ENCODE assay signal across 22 cellular contexts in genomic region chr6:52598824-52599190, GRCh38. TPM values are rescaled to one million over a fixed set of nuclear protein-coding genes. Genes with fewer than 3 reads are reported as not detected.
DNase-seq lines count a peak whose midpoint lies in the region; ATAC-seq, FAIRE-seq and TF ChIP-seq lines count a peak whose summit lies in the region.
"Had no signal": no experiment of that assay in that cellular context is flagged by ENCODE, and none has a peak within 500 bp of the region (broad histone marks: within the 10 kb centered on the region; RNA-seq: fewer than 3 reads in every experiment).

No MANE protein-coding gene starts in this region.

- H3K27me3 Mint-ChIP-seq in GM23338 (ENCODE audit: insufficient read depth, low read depth, poor library complexity) = peaks cover 8% of the 10 kb centered on the region
- H3K27me3 Mint-ChIP-seq in CD4-positive, alpha-beta memory T cell = peaks cover 3 to 5% of the 10 kb centered on the region in 2 donors
- H3K27me3 Mint-ChIP-seq: activated CD8-positive, alpha-beta T cell treated with anti-CD3 and anti-CD28 coated beads for 36 hours; activated naive CD8-positive, alpha-beta T cell treated with anti-CD3 and anti-CD28 coated beads for 36 hours; CD4-positive, CD25-positive, alpha-beta regulatory T cell had no signal

- H3K4me3 ChIP-seq in GM23338 (no peak overlapping the region), OCI-LY1 (ENCODE audit: low read depth, low read length, poor library complexity, severe bottlenecking) (no peak overlapping the region), endothelial cell of umbilical vein (replicated peaks in 1 of 3; ENCODE audit: insufficient read depth in 1 of 3, low read depth in 1 of 3, low read length in 3 of 3) (no peak overlapping the region), skeletal muscle satellite cell (ENCODE audit: low read length) (no peak overlapping the region), left lung (no peak overlapping the region)
- H3K4me3 ChIP-seq in CD4-positive, alpha-beta memory T cell (ENCODE audit: low read length in 2 of 2) = no peak overlapping the region
- H3K4me3 ChIP-seq: HAP-1, SJCRH30 had no signal

- H3K4me3 Mint-ChIP-seq in GM23338 = no peak overlapping the region
- no peak overlapping the region for H3K4me3 Mint-ChIP-seq in CD4-positive, alpha-beta memory T cell
- H3K4me3 Mint-ChIP-seq: activated CD8-positive, alpha-beta T cell treated with anti-CD3 and anti-CD28 coated beads for 36 hours; activated naive CD8-positive, alpha-beta T cell treated with anti-CD3 and anti-CD28 coated beads for 36 hours; CD4-positive, CD25-positive, alpha-beta regulatory T cell; T-cell had no signal

- H3K4me2 ChIP-seq in GM23338 (no peak overlapping the region), OCI-LY1 (ENCODE audit: low read length) (peak overlapping the region; percentile 6; the same call in 1 of the 2 replicates), endothelial cell of umbilical vein (ENCODE audit: insufficient read depth, low read length) (no peak overlapping the region), skeletal muscle satellite cell (ENCODE audit: low read length) (peak overlapping the region; percentile 13)

- H3K4me1 ChIP-seq in GM23338 (ENCODE audit: insufficient read depth) = no peaks in the 10 kb centered on the region; the same call in 1 of the 2 replicates
- peaks cover 78% of the 10 kb centered on the region for H3K4me1 ChIP-seq in OCI-LY1 (ENCODE audit: insufficient read depth, low read length, severe bottlenecking)
- H3K4me1 ChIP-seq in endothelial cell of umbilical vein (ENCODE audit: control insufficient read depth, extremely low read depth, insufficient read depth, low read length) = peaks cover 39% of the 10 kb centered on the region
- H3K4me1 ChIP-seq in skeletal muscle satellite cell (ENCODE audit: control insufficient read depth, insufficient read depth, low read length) = peaks cover 65% of the 10 kb centered on the region
- peaks cover 11 to 35% of the 10 kb centered on the region in 2 donors for H3K4me1 ChIP-seq in left lung
- H3K4me1 ChIP-seq in CD4-positive, alpha-beta memory T cell (ENCODE audit: insufficient read depth, low read length) = no peaks in the 10 kb centered on the region

- H3K9me2 ChIP-seq in GM23338 (ENCODE audit: insufficient read depth) (no peaks in the 10 kb centered on the region), OCI-LY1 (ENCODE audit: low read depth, low read length) (no peaks in the 10 kb centered on the region)

- ATAC-seq in GM23338 = no peak
- no peak for ATAC-seq in left lung

- BruUV-seq in endothelial cell of umbilical vein (replicated peaks; lab: Mats Ljungman, UMichigan) = no TSS peak

- POLR2A ChIA-PET in endothelial cell of umbilical vein (lab: Charles Lee) = no interaction called here
- POLR2A ChIA-PET in CD4-positive, alpha-beta memory T cell (lab: Charles Lee; ENCODE audit: partially characterized antibody) = interaction anchor here (0.6 kb wide), 1 partner anchor 57 kb away, joined by 3 read pairs; no protein-coding TSS in a partner anchor

- H2AFZ ChIP-seq in GM23338 (peak overlapping the region; percentile 26; the same call in 1 of the 2 replicates), OCI-LY1 (ENCODE audit: low read length) (no peak overlapping the region), endothelial cell of umbilical vein (ENCODE audit: low read depth, low read length) (peak overlapping the region; percentile 68)

- H3K79me2 ChIP-seq in GM23338 (replicated peaks; ENCODE audit: insufficient read depth) = no peaks in the 10 kb centered on the region
- no peaks in the 10 kb centered on the region for H3K79me2 ChIP-seq in OCI-LY1 (ENCODE audit: insufficient read depth, low read length)
- H3K79me2 ChIP-seq in endothelial cell of umbilical vein (ENCODE audit: control insufficient read depth, insufficient read depth, low read length) = no peaks in the 10 kb centered on the region

- peaks cover 22% of the 10 kb centered on the region for H3K4me1 Mint-ChIP-seq in GM23338
- H3K4me1 Mint-ChIP-seq in CD4-positive, alpha-beta memory T cell = peaks cover 0 to 7% (median 4%) of the 10 kb centered on the region in 4 donors

- H3K9me1 ChIP-seq in endothelial cell of umbilical vein (replicated peaks; ENCODE audit: control insufficient read depth, extremely low read depth, insufficient read depth, low read length) = no peaks in the 10 kb centered on the region

- peak overlapping the region; percentile 85; the same call in 1 of the 2 replicates for H3K27ac Mint-ChIP-seq in GM23338
- no peak overlapping the region for H3K27ac Mint-ChIP-seq in CD4-positive, alpha-beta memory T cell
- H3K27ac Mint-ChIP-seq: activated CD8-positive, alpha-beta T cell treated with anti-CD3 and anti-CD28 coated beads for 36 hours; activated naive CD8-positive, alpha-beta T cell treated with anti-CD3 and anti-CD28 coated beads for 36 hours; CD4-positive, CD25-positive, alpha-beta regulatory T cell; T-cell had no signal

- H3K27me3 ChIP-seq in GM23338 (ENCODE audit: insufficient read depth) (no peaks in the 10 kb centered on the region), OCI-LY1 (ENCODE audit: insufficient read depth, low read length) (no peaks in the 10 kb centered on the region), endothelial cell of umbilical vein (ENCODE audit: control insufficient read depth in 2 of 2, insufficient read depth in 2 of 2, low read length in 2 of 2) (no peaks in the 10 kb centered on the region), skeletal muscle satellite cell (ENCODE audit: control insufficient read depth, insufficient read depth, low read length) (no peaks in the 10 kb centered on the region), left lung (no peaks in the 10 kb centered on the region)
- H3K27me3 ChIP-seq in CD4-positive, alpha-beta memory T cell (ENCODE audit: insufficient read depth, low read length) = no peaks in the 10 kb centered on the region
- H3K27me3 ChIP-seq: ascending aorta, esophagus muscularis mucosa, SJCRH30 had no signal

- H3K9me3 ChIP-seq in OCI-LY1 (ENCODE audit: low read length) (no peaks in the 10 kb centered on the region), endothelial cell of umbilical vein (replicated peaks; ENCODE audit: control insufficient read depth, insufficient read depth, low read length) (no peaks in the 10 kb centered on the region), skeletal muscle satellite cell (replicated peaks; ENCODE audit: low read length) (no peaks in the 10 kb centered on the region), left lung (no peaks in the 10 kb centered on the region)
- H3K9me3 ChIP-seq in CD4-positive, alpha-beta memory T cell (ENCODE audit: control insufficient read depth in 1 of 2, low read length in 2 of 2) = no peaks in the 10 kb centered on the region
- H3K9me3 ChIP-seq: ascending aorta, esophagus muscularis mucosa, HAP-1, SJCRH30, thoracic aorta had no signal

- TF ChIP-seq CTCF in GM23338 (conservative IDR thresholded peaks at IDR 0.05; ENCODE audit: low read depth in 2 of 2) = no peak
- no peak for TF ChIP-seq CTCF in OCI-LY1 (IDR thresholded peaks at IDR 0.05; ENCODE audit: low read length)
- TF ChIP-seq CTCF in endothelial cell of umbilical vein (IDR thresholded peaks at IDR 0.05; ENCODE audit: extremely low read depth in 1 of 2, insufficient read depth in 1 of 2, low read depth in 1 of 2, low read length in 2 of 2) = no peak
- TF ChIP-seq CTCF in left lung (IDR thresholded peaks at IDR 0.05) = no peak

- H3K36me3 ChIP-seq in GM23338 (ENCODE audit: insufficient read depth) (no peaks in the 10 kb centered on the region), OCI-LY1 (ENCODE audit: insufficient read depth, low read length) (no peaks in the 10 kb centered on the region), endothelial cell of umbilical vein (ENCODE audit: control insufficient read depth in 2 of 2, extremely low read depth in 1 of 2, insufficient read depth in 2 of 2, low read length in 2 of 2) (no peaks in the 10 kb centered on the region), skeletal muscle satellite cell (ENCODE audit: insufficient read depth, low read length) (no peaks in the 10 kb centered on the region), left lung (no peaks in the 10 kb centered on the region)
- no peaks in the 10 kb centered on the region for H3K36me3 ChIP-seq in CD4-positive, alpha-beta memory T cell (ENCODE audit: insufficient read depth, low read length)
- H3K36me3 ChIP-seq: ascending aorta, esophagus muscularis mucosa, HAP-1, SJCRH30, thoracic aorta had no signal

- H3K36me3 Mint-ChIP-seq in GM23338 (ENCODE audit: low read depth) = no peaks in the 10 kb centered on the region
- H3K36me3 Mint-ChIP-seq in CD4-positive, alpha-beta memory T cell = no peaks in the 10 kb centered on the region
- H3K36me3 Mint-ChIP-seq: activated naive CD8-positive, alpha-beta T cell treated with anti-CD3 and anti-CD28 coated beads for 36 hours; CD4-positive, CD25-positive, alpha-beta regulatory T cell; T-cell had no signal

- H3K27ac ChIP-seq in GM23338 (ENCODE audit: low read depth) (no peak overlapping the region), OCI-LY1 (ENCODE audit: low read depth, low read length, poor library complexity, severe bottlenecking) (peak overlapping the region; percentile 97), endothelial cell of umbilical vein (ENCODE audit: insufficient read depth, low read depth, low read length) (no peak overlapping the region), left lung (no peak overlapping the region)
- H3K27ac ChIP-seq in CD4-positive, alpha-beta memory T cell (ENCODE audit: low read depth, low read length) = no peak overlapping the region
- H3K27ac ChIP-seq: SJCRH30 had no signal

- intact Hi-C loops in endothelial cell of umbilical vein (cut with micrococcal nuclease) = loop anchor here (1.0 to 2.0 kb wide), 4 partner anchors 23 to 183 kb away; no protein-coding TSS in a partner anchor
- intact Hi-C loops in left lung (cut with DNase I) = loop anchor here in 1 of 2 donors (10.0 kb wide), 1 partner anchor 174 kb away; the partner anchor contains the start of gene EFHC1
- intact Hi-C loops in CD4-positive, alpha-beta memory T cell (cut with micrococcal nuclease) = loop anchor here (5.0 kb wide), 1 partner anchor 182 kb away; no protein-coding TSS in a partner anchor

- no peak for FAIRE-seq in endothelial cell of umbilical vein (lab: Jason Lieb, UNC)
- FAIRE-seq: frontal cortex had no signal

- H3K9me3 Mint-ChIP-seq in GM23338 = no peaks in the 10 kb centered on the region
- peaks cover 0 to 1% (median 0%) of the 10 kb centered on the region in 8 donors for H3K9me3 Mint-ChIP-seq in CD4-positive, alpha-beta memory T cell
- H3K9me3 Mint-ChIP-seq: activated CD8-positive, alpha-beta T cell treated with anti-CD3 and anti-CD28 coated beads for 36 hours; activated naive CD8-positive, alpha-beta T cell treated with anti-CD3 and anti-CD28 coated beads for 36 hours; CD4-positive, CD25-positive, alpha-beta regulatory T cell; T-cell had no signal

- no peak for TF ChIP-seq POLR2A in endothelial cell of umbilical vein (IDR thresholded peaks at IDR 0.05; ENCODE audit: low read depth, low read length)

- no peaks in the 10 kb centered on the region for H4K20me1 ChIP-seq in GM23338 (replicated peaks; ENCODE audit: insufficient read depth)
- H4K20me1 ChIP-seq in OCI-LY1 (ENCODE audit: insufficient read depth, low read length) = no peaks in the 10 kb centered on the region
- H4K20me1 ChIP-seq in endothelial cell of umbilical vein (replicated peaks; ENCODE audit: control insufficient read depth, extremely low read depth, insufficient read depth, low read length) = no peaks in the 10 kb centered on the region

- dilution Hi-C loops in endothelial cell of umbilical vein (cut with MboI; ENCODE audit: extremely low pct_ligation_motif_present, low sequenced_read_pairs) = no loop called here

- H3F3A ChIP-seq in GM23338 (replicated peaks; ENCODE audit: low read depth) (no peaks in the 10 kb centered on the region), OCI-LY1 (ENCODE audit: insufficient read depth, low read length) (no peaks in the 10 kb centered on the region)

- DNase-seq in GM23338 (ENCODE audit: low spot score) (no peak), endothelial cell of umbilical vein (ENCODE audit: low read depth, low spot score) (no peak), left lung (no peak), NCI-H2227 (lab: John Stamatoyannopoulos, UW; ENCODE audit: unreplicated experiment) (no peak), NAMALWA (ENCODE audit: low spot score) (no peak)
- no peak for DNase-seq in CD4-positive, alpha-beta memory T cell
- DNase-seq: activated effector memory CD4-positive, alpha-beta T cell treated with anti-CD3 and anti-CD28 coated beads, Interleukin-2, amount 50 U/mL, for 16 hours; cortex of kidney; KG1; NCI-H1436 had no signal

- H3K9ac ChIP-seq in OCI-LY1 (ENCODE audit: low read length) = peak overlapping the region; percentile 39; the same call in 1 of the 2 replicates
- H3K9ac ChIP-seq in endothelial cell of umbilical vein (replicated peaks; ENCODE audit: extremely low read depth, insufficient read depth, low read length) = no peak overlapping the region
- H3K9ac ChIP-seq in skeletal muscle satellite cell (ENCODE audit: low read depth, low read length) = no peak overlapping the region

- CTCF ChIA-PET in endothelial cell of umbilical vein (lab: Charles Lee) = interaction anchor here (1.0 to 4.1 kb wide), 6 partner anchors 8 to 191 kb away, joined by 3 to 20 read pairs (median 4); partner anchors contain the start of gene TRAM2
- CTCF ChIA-PET in CD4-positive, alpha-beta memory T cell (lab: Charles Lee; ENCODE audit: partially characterized antibody) = interaction anchor here (1.1 to 3.1 kb wide), 5 partner anchors 51 to 182 kb away, joined by 3 to 17 read pairs (median 6); no protein-coding TSS in a partner anchor

RNA-seq across cellular contexts. Expression of gene TRAM2, which starts 21.9 kb away (rescaled TPM):
- 12.4 and 14.0 TPM in 2 replicates for total RNA-seq in GM23338 (2014; rRNA removed; shearing (Covaris generic))
- polyA plus RNA-seq in GM23338 (2016; fragmentation: Nextera tagmentation; extraction: Ambion mirVana) (3.9 and 4.0 TPM in 2 replicates), endothelial cell of umbilical vein (79.5 and 85.7 TPM in 2 replicates)
- total RNA-seq in endothelial cell of umbilical vein (85.9 and 98.6 TPM in 2 replicates), left lung (10 to 100 TPM; 30.5 to 38.4 TPM)
- 79.3 and 81.1 TPM in 2 replicates for polyA plus RNA-seq in endothelial cell of umbilical vein (2011; cell fraction: cytosol; rRNA removed)
- 129 and 133 TPM in 2 replicates for polyA plus RNA-seq in endothelial cell of umbilical vein (2011; cell fraction: nucleus; rRNA removed)
- 35.6 and 64.2 TPM in 2 replicates for polyA plus RNA-seq in endothelial cell of umbilical vein (2012)
- 123 and 155 TPM in 2 replicates for polyA minus RNA-seq in endothelial cell of umbilical vein
- polyA minus RNA-seq in endothelial cell of umbilical vein (2011; cell fraction: cytosol; rRNA and poly(A)+ RNA removed) = 11.6 TPM
- polyA minus RNA-seq in endothelial cell of umbilical vein (2011; cell fraction: nucleus; rRNA and poly(A)+ RNA removed) = 51.9 and 71.3 TPM in 2 replicates
- 117 and 131 TPM in 2 replicates for total RNA-seq in skeletal muscle satellite cell (2012; rRNA removed)
- 10 to 100 TPM; 10.7 to 11.3 TPM for total RNA-seq in CD4-positive, alpha-beta memory T cell
- 1 to 10 TPM; 2.7 to 4.3 TPM for polyA plus RNA-seq in CD4-positive, alpha-beta memory T cell

Comparison
In these comparisons a context has a peak if more than half of its experiments do, and no peak if none do; other contexts are left out.
1. H3K4me2 ChIP-seq: peak in OCI-LY1 (single experiment) and skeletal muscle satellite cell (single experiment); none in GM23338 (single experiment) and endothelial cell of umbilical vein (single experiment).